27 cellular contexts compared by ENCODE assay signal in genomic region chr2:6535572-6535971, GRCh38.
DNase-seq lines count a peak whose midpoint lies in the region; ATAC-seq and TF ChIP-seq lines count a peak whose summit lies in the region.
"Had no signal": no experiment of that assay in that cellular context is flagged by ENCODE, and none has a peak within 500 bp of the region (broad histone marks: within the 10 kb centered on the region; RNA-seq: fewer than 3 reads in every experiment).

No MANE protein-coding gene starts in this region.

- H3K27ac ChIP-seq in iPS-18a (ENCODE audit: low read length), result no peak overlapping the region
- no peak overlapping the region for H3K27ac ChIP-seq in neural progenitor cell
- H3K27ac ChIP-seq: esophagus muscularis mucosa, Peyer's patch, SJSA1, upper lobe of right lung had no signal

- TF ChIP-seq CTCF in brain (conservative IDR thresholded peaks at IDR 0.05) (no peak), neural progenitor cell (IDR thresholded peaks at IDR 0.05) (no peak)

- H3K4me2 ChIP-seq in neural progenitor cell, result peak overlapping the region; percentile 57

- ATAC-seq in HG03442 (IDR thresholded peaks at IDR 0.05; ENCODE audit: unreplicated experiment) (no peak), left ventricle myocardium superior (no peak)
- ATAC-seq: effector memory CD8-positive, alpha-beta T cell; right cardiac atrium; T-helper 17 cell; upper lobe of right lung had no signal

- H3K4me3 Mint-ChIP-seq in brain (peak overlapping the region in 2 of 5 experiments; percentile 19 to 52), neural progenitor cell (peak overlapping the region; percentile 37)
- H3K4me3 Mint-ChIP-seq: activated CD4-positive, alpha-beta T cell treated with anti-CD3 and anti-CD28 coated beads, Interleukin-2, amount 10 ng/mL, durations not matched to agents 24 days and 14 days; activated naive CD8-positive, alpha-beta T cell; effector memory CD8-positive, alpha-beta T cell; HFFc6; stimulated activated naive CD8-positive, alpha-beta T cell treated with anti-CD3 and anti-CD28 coated beads, Interleukin-15, Interleukin-2, amounts not matched to agents 100 ng/mL and 50 ng/mL, for 24 hours; T-helper 17 cell had no signal

- DNase-seq in COLO668 (lab: John Stamatoyannopoulos, UW; ENCODE audit: unreplicated experiment), result peak; percentile 18
- DNase-seq in neural progenitor cell (ENCODE audit: low spot score), result peak; percentile 71
- DNase-seq in DMS53 treated with DMSO at 0.1 percent for 48 hours (lab: John Stamatoyannopoulos, UW; ENCODE audit: unreplicated experiment), result no peak
- DNase-seq in NCI-H1105 treated with DMSO at 0.1 percent for 48 hours (lab: John Stamatoyannopoulos, UW), result no peak
- DNase-seq in left ventricle myocardium superior, result no peak
- DNase-seq: activated CD4-positive, alpha-beta T cell treated with anti-CD3 and anti-CD28 coated beads, Interleukin-2, amount 10 ng/mL, durations not matched to agents 24 days and 14 days; AML-193; effector memory CD8-positive, alpha-beta T cell; HFFc6; NCI-H1048; NCI-H2029; NCI-H446; NK-92 treated with Interleukin-12 subunit alpha and Interleukin-12 subunit beta, amount 100 ng/mL, for 24 hours; Peyer's patch; right cardiac atrium; stimulated activated CD4-positive, alpha-beta T cell treated with anti-CD3 and anti-CD28 coated beads, Interleukin-12 subunit alpha, Interleukin-12 subunit beta, amount 100 ng/mL, for 4 hours; stimulated activated CD4-positive, alpha-beta T cell treated with anti-CD3 and anti-CD28 coated beads, Interleukin-4, amount 100 ng/mL, for 4 hours; T-helper 17 cell; upper lobe of right lung had no signal

- no peak overlapping the region for H2AFZ ChIP-seq in neural progenitor cell (replicated peaks)

- no peaks in the 10 kb centered on the region for H3K79me2 ChIP-seq in neural progenitor cell (ENCODE audit: low read depth)

- H3K4me3 ChIP-seq in iPS-18a (ENCODE audit: low read length), result peak overlapping the region; percentile 37
- H3K4me3 ChIP-seq in neural progenitor cell, result peak overlapping the region; percentile 10
- H3K4me3 ChIP-seq: esophagus muscularis mucosa, Peyer's patch, SJSA1, upper lobe of right lung had no signal

- H3K27ac Mint-ChIP-seq in brain (peak overlapping the region in 4 of 5 experiments; percentile 39 to 83 (median 70)), neural progenitor cell (peak overlapping the region; percentile 35)
- H3K27ac Mint-ChIP-seq: activated CD4-positive, alpha-beta T cell treated with anti-CD3 and anti-CD28 coated beads, Interleukin-2, amount 10 ng/mL, durations not matched to agents 24 days and 14 days; activated naive CD8-positive, alpha-beta T cell; activated T-helper 2 cell treated with anti-CD3 and anti-CD28 coated beads, Interferon-gamma antibody, Interleukin-2, Interleukin-4, amounts not matched to agents 10 μg/mL and 5 μg/mL and 100 μg/mL, durations not matched to agents 14 hours and 24 hours and 36 hours; effector memory CD8-positive, alpha-beta T cell; HFFc6; stimulated activated naive CD8-positive, alpha-beta T cell treated with anti-CD3 and anti-CD28 coated beads, Interleukin-15, Interleukin-2, amounts not matched to agents 100 ng/mL and 50 ng/mL, for 24 hours; T-helper 17 cell had no signal

- H3K9me3 Mint-ChIP-seq in brain (peaks cover 3 to 13% (median 8%) of the 10 kb centered on the region in 5 experiments), neural progenitor cell (peaks cover 4% of the 10 kb centered on the region)
- H3K9me3 Mint-ChIP-seq: activated CD4-positive, alpha-beta T cell treated with anti-CD3 and anti-CD28 coated beads, Interleukin-2, amount 10 ng/mL, durations not matched to agents 24 days and 14 days; activated T-helper 2 cell treated with anti-CD3 and anti-CD28 coated beads, Interferon-gamma antibody, Interleukin-2, Interleukin-4, amounts not matched to agents 10 μg/mL and 5 μg/mL and 100 μg/mL, durations not matched to agents 14 hours and 24 hours and 36 hours; HFFc6; stimulated activated naive CD8-positive, alpha-beta T cell treated with anti-CD3 and anti-CD28 coated beads, Interleukin-15, Interleukin-2, amounts not matched to agents 100 ng/mL and 50 ng/mL, for 24 hours had no signal

- H3K9me3 ChIP-seq in iPS-18a (ENCODE audit: control insufficient read depth, low read depth, low read length) (no peaks in the 10 kb centered on the region), neural progenitor cell (ENCODE audit: low read depth) (no peaks in the 10 kb centered on the region)
- H3K9me3 ChIP-seq: Peyer's patch, upper lobe of right lung had no signal

- intact Hi-C loops in left ventricle myocardium superior (cut with micrococcal nuclease), result no loop called here

- H3K27me3 ChIP-seq in iPS-18a (ENCODE audit: control insufficient read depth, insufficient read depth, low read length), result no peaks in the 10 kb centered on the region
- H3K27me3 ChIP-seq in neural progenitor cell, result peaks cover 28% of the 10 kb centered on the region
- H3K27me3 ChIP-seq: Peyer's patch, SJSA1, upper lobe of right lung had no signal

- H3K27me3 Mint-ChIP-seq in brain, result no peaks in the 10 kb centered on the region
- H3K27me3 Mint-ChIP-seq in neural progenitor cell (ENCODE audit: insufficient read depth, low read depth), result peaks cover 2% of the 10 kb centered on the region

- no peak overlapping the region for H3K9ac ChIP-seq in iPS-18a (ENCODE audit: low read length)
- H3K9ac ChIP-seq in neural progenitor cell, result no peak overlapping the region

- H3K4me1 Mint-ChIP-seq in brain, result peaks cover 48% of the 10 kb centered on the region
- peaks cover 27% of the 10 kb centered on the region for H3K4me1 Mint-ChIP-seq in neural progenitor cell
- H3K4me1 Mint-ChIP-seq: activated CD4-positive, alpha-beta T cell treated with anti-CD3 and anti-CD28 coated beads, Interleukin-2, amount 10 ng/mL, durations not matched to agents 24 days and 14 days; T-helper 17 cell had no signal

- H3K4me1 ChIP-seq in iPS-18a (ENCODE audit: control insufficient read depth, low read depth, low read length), result peaks cover 19% of the 10 kb centered on the region
- H3K4me1 ChIP-seq in neural progenitor cell, result peaks cover 12% of the 10 kb centered on the region
- H3K4me1 ChIP-seq: esophagus muscularis mucosa, Peyer's patch, SJSA1, upper lobe of right lung had no signal

- H3K36me3 Mint-ChIP-seq in brain (no peaks in the 10 kb centered on the region), neural progenitor cell (no peaks in the 10 kb centered on the region)
- H3K36me3 Mint-ChIP-seq: activated naive CD8-positive, alpha-beta T cell had no signal

- H3K36me3 ChIP-seq in iPS-18a (ENCODE audit: control insufficient read depth, low read depth, low read length) (no peaks in the 10 kb centered on the region), neural progenitor cell (no peaks in the 10 kb centered on the region)
- H3K36me3 ChIP-seq: esophagus muscularis mucosa, Peyer's patch, SJSA1, upper lobe of right lung had no signal

- H4K20me1 ChIP-seq in neural progenitor cell (ENCODE audit: low read depth), result no peaks in the 10 kb centered on the region

- H3F3A ChIP-seq in neural progenitor cell (ENCODE audit: low read depth), result peaks cover 3% of the 10 kb centered on the region

Comparison
In these comparisons a context has a peak if more than half of its experiments do, and no peak if none do; other contexts are left out.
1. DNase-seq: peak in COLO668 (single experiment) and neural progenitor cell (single experiment); none in DMS53 treated with DMSO at 0.1 percent for 48 hours (single experiment), NCI-H1105 treated with DMSO at 0.1 percent for 48 hours (single experiment) and left ventricle myocardium superior (single experiment).